In genomic region chr2:10688921-10689807, GRCh38 we compare ENCODE assay signal across 8 cellular contexts. TPM values are rescaled to one million over a fixed set of nuclear protein-coding genes. Genes with fewer than 3 reads are reported as not detected.
DNase-seq lines count a peak whose midpoint lies in the region; ATAC-seq and TF ChIP-seq lines count a peak whose summit lies in the region.

No MANE protein-coding gene starts in this region.

- CTCF ChIA-PET in activated CD4-positive, alpha-beta T cell treated with anti-CD3 and anti-CD28 coated beads for 36 hours (lab: Charles Lee) = interaction anchor here (1.1 to 1.7 kb wide), 4 partner anchors 21 to 35 kb away, joined by 3 to 5 read pairs (median 4); no protein-coding TSS in a partner anchor

- no peak for DNase-seq in activated CD4-positive, alpha-beta T cell treated with anti-CD3 and anti-CD28 coated beads for 36 hours
- no peak for DNase-seq in activated CD4-positive, alpha-beta T cell treated with anti-CD3 and anti-CD28 coated beads, Interleukin-2, amount 50 U/mL, for 4 hours
- DNase-seq in SJCRH30 (no peak), foreskin fibroblast (peak in 1 of 2 donors; percentile 35), progenitor cell of endocrine pancreas (ENCODE audit: low spot score, unreplicated experiment) (no peak), AML-193 (lab: John Stamatoyannopoulos, UW) (no peak)
- no peak for DNase-seq in T-helper 2 cell treated with Interferon-gamma antibody and Interleukin-4, amounts not matched to agents 5 μg/mL and 100 μg/mL, for 36 hours (ENCODE audit: low spot score)

- peak; percentile 19 for ATAC-seq in activated CD4-positive, alpha-beta T cell treated with anti-CD3 and anti-CD28 coated beads for 36 hours
- ATAC-seq in HG02798 (IDR thresholded peaks at IDR 0.05; ENCODE audit: poor library complexity, unreplicated experiment) = peak; percentile 14

- H3K4me1 Mint-ChIP-seq in activated CD4-positive, alpha-beta T cell treated with anti-CD3 and anti-CD28 coated beads for 36 hours = peaks cover 7% of the 10 kb centered on the region
- peaks cover 3% of the 10 kb centered on the region for H3K4me1 Mint-ChIP-seq in progenitor cell of endocrine pancreas (ENCODE audit: low read depth)
- peaks cover 10% of the 10 kb centered on the region for H3K4me1 Mint-ChIP-seq in T-helper 2 cell treated with Interferon-gamma antibody and Interleukin-4, amounts not matched to agents 5 μg/mL and 100 μg/mL, for 36 hours (ENCODE audit: low read depth)

- POLR2A ChIA-PET in activated CD4-positive, alpha-beta T cell treated with anti-CD3 and anti-CD28 coated beads for 36 hours (lab: Charles Lee) = interaction anchor here (1.3 to 1.5 kb wide), 2 partner anchors 35 to 123 kb away, joined by 3 to 6 read pairs; partner anchors contain the start of gene PDIA6

- H3K27ac Mint-ChIP-seq in activated CD4-positive, alpha-beta T cell treated with anti-CD3 and anti-CD28 coated beads for 36 hours = no peak overlapping the region
- H3K27ac Mint-ChIP-seq in progenitor cell of endocrine pancreas = peak overlapping the region; percentile 96
- H3K27ac Mint-ChIP-seq in T-helper 2 cell treated with Interferon-gamma antibody and Interleukin-4, amounts not matched to agents 5 μg/mL and 100 μg/mL, for 36 hours = no peak overlapping the region

- peak overlapping the region; percentile 66 for H3K27ac ChIP-seq in SJCRH30

- H3K27me3 ChIP-seq in SJCRH30 = no peaks in the 10 kb centered on the region

- H3K4me3 ChIP-seq in SJCRH30 = peak overlapping the region; percentile 88
- H3K4me3 ChIP-seq in foreskin fibroblast (ENCODE audit: low read depth in 1 of 2, low read length in 2 of 2) = peak overlapping the region; percentile 96 to 100

- no peaks in the 10 kb centered on the region for H3K27me3 Mint-ChIP-seq in activated CD4-positive, alpha-beta T cell treated with anti-CD3 and anti-CD28 coated beads for 36 hours
- H3K27me3 Mint-ChIP-seq in progenitor cell of endocrine pancreas = no peaks in the 10 kb centered on the region
- no peaks in the 10 kb centered on the region for H3K27me3 Mint-ChIP-seq in T-helper 2 cell treated with Interferon-gamma antibody and Interleukin-4, amounts not matched to agents 5 μg/mL and 100 μg/mL, for 36 hours (ENCODE audit: low read depth)

- no peaks in the 10 kb centered on the region for H3K9me3 ChIP-seq in SJCRH30 (replicated peaks)

- no peaks in the 10 kb centered on the region for H3K9me3 Mint-ChIP-seq in activated CD4-positive, alpha-beta T cell treated with anti-CD3 and anti-CD28 coated beads for 36 hours (ENCODE audit: low read depth)
- no peaks in the 10 kb centered on the region for H3K9me3 Mint-ChIP-seq in progenitor cell of endocrine pancreas (ENCODE audit: low read depth)
- H3K9me3 Mint-ChIP-seq in T-helper 2 cell treated with Interferon-gamma antibody and Interleukin-4, amounts not matched to agents 5 μg/mL and 100 μg/mL, for 36 hours = no peaks in the 10 kb centered on the region

- peaks cover 4% of the 10 kb centered on the region for H3K36me3 Mint-ChIP-seq in activated CD4-positive, alpha-beta T cell treated with anti-CD3 and anti-CD28 coated beads for 36 hours (ENCODE audit: low read depth)
- H3K36me3 Mint-ChIP-seq in progenitor cell of endocrine pancreas (ENCODE audit: insufficient read depth) = no peaks in the 10 kb centered on the region
- H3K36me3 Mint-ChIP-seq in T-helper 2 cell treated with Interferon-gamma antibody and Interleukin-4, amounts not matched to agents 5 μg/mL and 100 μg/mL, for 36 hours (ENCODE audit: low read depth) = peaks cover 2% of the 10 kb centered on the region

- peaks cover 5% of the 10 kb centered on the region; the same call in 1 of the 2 replicates for H3K4me1 ChIP-seq in SJCRH30

- no peak overlapping the region for H3K4me3 Mint-ChIP-seq in activated CD4-positive, alpha-beta T cell treated with anti-CD3 and anti-CD28 coated beads for 36 hours
- no peak overlapping the region for H3K4me3 Mint-ChIP-seq in progenitor cell of endocrine pancreas (ENCODE audit: low read depth)
- H3K4me3 Mint-ChIP-seq in T-helper 2 cell treated with Interferon-gamma antibody and Interleukin-4, amounts not matched to agents 5 μg/mL and 100 μg/mL, for 36 hours = no peak overlapping the region

- no peak for TF ChIP-seq CTCF in foreskin fibroblast (IDR thresholded peaks at IDR 0.05; ENCODE audit: low read depth, low read length)
- no peak for TF ChIP-seq CTCF in progenitor cell of endocrine pancreas (IDR thresholded peaks at IDR 0.05; ENCODE audit: unreplicated experiment)

- intact Hi-C loops in activated CD4-positive, alpha-beta T cell treated with anti-CD3 and anti-CD28 coated beads for 36 hours (cut with DNase I, micrococcal nuclease) = loop anchor here (5.0 to 10.0 kb wide), 4 partner anchors 106 to 847 kb away; partner anchors contain the start of genes HPCAL1 (in 1 of the 2), RRM2 (in 1 of the 2) and TAF1B (in 1 of the 2)

- H3K36me3 ChIP-seq in SJCRH30 = peaks cover 8% of the 10 kb centered on the region

RNA-seq across cellular contexts. Expression of gene NOL10, which starts 0.6 kb away (rescaled TPM):
- 10 to 100 TPM; 39.7 to 41.0 TPM for total RNA-seq in activated CD4-positive, alpha-beta T cell treated with anti-CD3 and anti-CD28 coated beads for 36 hours
- 62.5 and 65.2 TPM in 2 replicates for total RNA-seq in SJCRH30 (2014; rRNA removed; shearing (Covaris generic))
- total RNA-seq in progenitor cell of endocrine pancreas = 24.3 and 25.3 TPM in 2 replicates

RNA-seq across cellular contexts. Expression of gene ATP6V1C2, which starts 32.3 kb away (rescaled TPM):
- total RNA-seq in activated CD4-positive, alpha-beta T cell treated with anti-CD3 and anti-CD28 coated beads for 36 hours = not detected
- total RNA-seq in SJCRH30 (2014; rRNA removed; shearing (Covaris generic)) = 0.23 and 0.40 TPM in 2 replicates
- total RNA-seq in progenitor cell of endocrine pancreas = 0.19 and 0.36 TPM in 2 replicates
